In genomic region chr1:52554756-52555155, GRCh38 we compare ENCODE assay signal across 8 cellular contexts. TPM values are rescaled to one million over a fixed set of nuclear protein-coding genes. Genes with fewer than 3 reads are reported as not detected.
A peak's percentile ranks its signal among the peaks of the same experiment; 100 is the strongest.
DNase-seq lines count a peak whose midpoint lies in the region; TF ChIP-seq lines count a peak whose summit lies in the region.

No MANE protein-coding gene starts in this region.

- TF ChIP-seq CTCF in brain (conservative IDR thresholded peaks at IDR 0.05) (no peak), neural crest cell (conservative IDR thresholded peaks at IDR 0.05) (no peak)

- peaks cover 32% of the 10 kb centered on the region for H3K4me1 Mint-ChIP-seq in brain
- peaks cover 22% of the 10 kb centered on the region for H3K4me1 Mint-ChIP-seq in neural crest cell

- DNase-seq in NCI-H510A treated with DMSO at 0.1 percent for 48 hours (lab: John Stamatoyannopoulos, UW), result peak; percentile 50
- DNase-seq in NCI-H510A (lab: John Stamatoyannopoulos, UW), result no peak
- peak; percentile 42 to 72 for DNase-seq in NCI-H2081 (lab: John Stamatoyannopoulos, UW)
- no peak for DNase-seq in neural crest cell (ENCODE audit: low read depth, low spot score)
- DNase-seq in medulla oblongata (ENCODE audit: extremely low spot score), result no peak
- DNase-seq in DMS79 (lab: John Stamatoyannopoulos, UW), result no peak
- DNase-seq in ACHN, result no peak

- peak overlapping the region in 4 of 5 experiments; percentile 85 to 93 (median 88) for H3K4me3 Mint-ChIP-seq in brain
- peak overlapping the region; percentile 88 for H3K4me3 Mint-ChIP-seq in neural crest cell

- H3K27me3 Mint-ChIP-seq in brain, result no peaks in the 10 kb centered on the region
- no peaks in the 10 kb centered on the region for H3K27me3 Mint-ChIP-seq in neural crest cell (ENCODE audit: low read depth)

- in situ Hi-C loops in ACHN (cut with HindIII; ENCODE audit: low pct_ligation_motif_present, low pct_unique_long_range_greater_than_20kb, low sequenced_read_pairs), result no loop called here

- H3K27ac Mint-ChIP-seq in brain (peak overlapping the region in 4 of 5 experiments; percentile 92 to 98 (median 94)), neural crest cell (ENCODE audit: unreplicated experiment) (no peak overlapping the region)

- peaks cover 6% of the 10 kb centered on the region for H3K36me3 Mint-ChIP-seq in brain
- no peaks in the 10 kb centered on the region for H3K36me3 Mint-ChIP-seq in neural crest cell (ENCODE audit: low read depth)

- H3K9me3 Mint-ChIP-seq in brain, result peaks cover 0 to 3% (median 0%) of the 10 kb centered on the region in 5 experiments
- H3K9me3 Mint-ChIP-seq in neural crest cell, result no peaks in the 10 kb centered on the region

RNA-seq across cellular contexts. Expression of gene TUT4, which starts 1.9 kb away (rescaled TPM):
- 15.5 TPM for polyA plus RNA-seq in brain (ENCODE audit: insufficient read depth, low read depth, low replicate concordance)
- 88.0 and 89.6 TPM in 2 replicates for total RNA-seq in neural crest cell

RNA-seq across cellular contexts. Expression of gene GPX7, which starts 47.4 kb away (rescaled TPM):
- polyA plus RNA-seq in brain (ENCODE audit: insufficient read depth, low read depth, low replicate concordance), result 24.6 TPM
- total RNA-seq in neural crest cell, result 30.6 and 31.1 TPM in 2 replicates

Comparison
In these comparisons a context has a peak if more than half of its experiments do, and no peak if none do; other contexts are left out.
1. DNase-seq: peak in NCI-H510A treated with DMSO at 0.1 percent for 48 hours (single experiment) and NCI-H2081 (2 of 2); none in NCI-H510A (single experiment), neural crest cell (single experiment), medulla oblongata (single experiment), DMS79 (single experiment) and ACHN (single experiment).